In genomic region chr2:110083162-110083561, GRCh38 we compare ENCODE assay signal across 3 cellular contexts. TPM values are rescaled to one million over a fixed set of nuclear protein-coding genes. Genes with fewer than 3 reads are reported as not detected.
"Had no signal": no experiment of that assay in that cellular context is flagged by ENCODE, and none has a peak within 500 bp of the region (broad histone marks: within the 10 kb centered on the region; RNA-seq: fewer than 3 reads in every experiment).

No MANE protein-coding gene starts in this region.

RNA-seq across cellular contexts. Expression of gene MALL, which starts 32.5 kb away (rescaled TPM):
- total RNA-seq: OCI-LY7, SJSA1, SK-MEL-5 had no signal
